Comparison of ENCODE assay signal across 12 cellular contexts in the genomic region with DNA sequence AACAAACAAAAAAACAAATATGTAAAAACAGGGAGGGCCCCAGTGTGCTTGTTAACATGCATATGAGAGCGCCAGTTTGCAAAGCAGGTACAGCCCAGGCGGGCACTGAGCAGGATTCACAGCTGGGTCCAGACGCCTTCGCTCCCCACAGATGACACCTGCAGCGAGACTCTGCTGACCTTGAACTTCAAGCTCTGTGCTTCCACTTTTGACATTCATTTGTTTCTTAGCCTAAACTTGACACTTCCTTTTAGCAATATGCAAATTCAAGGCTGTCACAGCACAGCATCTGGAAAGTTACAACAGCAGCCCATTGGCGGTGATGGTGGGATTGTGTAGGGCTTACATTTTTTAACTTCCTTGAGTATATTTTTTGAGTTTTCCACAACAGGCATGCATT.
DNase-seq lines count a peak whose midpoint lies in the region; ATAC-seq, FAIRE-seq and TF ChIP-seq lines count a peak whose summit lies in the region.
"Had no signal": no experiment of that assay in that cellular context is flagged by ENCODE, and none has a peak within 500 bp of the region (broad histone marks: within the 10 kb centered on the region; RNA-seq: fewer than 3 reads in every experiment).

No MANE protein-coding gene starts in this region.

- no peak overlapping the region for H3K4me3 ChIP-seq in neuronal stem cell (ENCODE audit: low read length in 2 of 2)
- H3K4me3 ChIP-seq: right lobe of liver, testis had no signal

- H3K27me3 Mint-ChIP-seq in effector memory CD8-positive, alpha-beta T cell = no peaks in the 10 kb centered on the region

- no peak overlapping the region for H3K9ac ChIP-seq in neuronal stem cell (ENCODE audit: low read depth, low read length, poor library complexity)

- no peak overlapping the region for H3K4me3 Mint-ChIP-seq in effector memory CD8-positive, alpha-beta T cell

- no peak overlapping the region for H2AK5ac ChIP-seq in neuronal stem cell (ENCODE audit: low read depth, low read length)

- peak; percentile 78 for ATAC-seq in GM21390 (IDR thresholded peaks at IDR 0.05; ENCODE audit: unreplicated experiment)
- peak; percentile 86 for ATAC-seq in HG03175 (IDR thresholded peaks at IDR 0.05; ENCODE audit: unreplicated experiment)
- ATAC-seq in effector memory CD8-positive, alpha-beta T cell (replicated peaks) = peak; percentile 64
- no peak for ATAC-seq in SK-N-SH treated with all-trans-retinoic acid at 6 μM for 48 hours

- H3K4me1 ChIP-seq in neuronal stem cell (ENCODE audit: control insufficient read depth in 2 of 2, insufficient read depth in 1 of 2, low read depth in 1 of 2, low read length in 2 of 2) = peaks cover 0 to 15% of the 10 kb centered on the region in 2 donors
- H3K4me1 ChIP-seq: right lobe of liver, testis had no signal

- no peak overlapping the region for H4K8ac ChIP-seq in neuronal stem cell (ENCODE audit: low read depth, low read length)

- H3K9me3 Mint-ChIP-seq in effector memory CD8-positive, alpha-beta T cell = no peaks in the 10 kb centered on the region

- no peak overlapping the region for H3K4me2 ChIP-seq in neuronal stem cell (ENCODE audit: insufficient read depth, low read length, poor library complexity, severe bottlenecking)

- H2BK120ac ChIP-seq in neuronal stem cell (ENCODE audit: low read depth, low read length) = no peak overlapping the region

- no peak overlapping the region for H2AFZ ChIP-seq in neuronal stem cell (ENCODE audit: low read length)

- no peak overlapping the region for H3K23ac ChIP-seq in neuronal stem cell (ENCODE audit: low read depth, low read length, poor library complexity)

- no peak overlapping the region for H2BK15ac ChIP-seq in neuronal stem cell (ENCODE audit: low read length)

- FAIRE-seq in GM18507 (lab: Jason Lieb, UNC) = peak; percentile 97

- H2BK5ac ChIP-seq in neuronal stem cell (ENCODE audit: low read length) = no peak overlapping the region

- no peak overlapping the region for H3K4ac ChIP-seq in neuronal stem cell (ENCODE audit: low read length)

- peaks cover 0 to 6% (median 0%) of the 10 kb centered on the region in 3 experiments for H3K27me3 ChIP-seq in neuronal stem cell (ENCODE audit: control insufficient read depth in 3 of 3, insufficient read depth in 3 of 3, low read depth in 1 of 3, low read length in 3 of 3)
- H3K27me3 ChIP-seq: right lobe of liver, testis had no signal

- H3K79me1 ChIP-seq in neuronal stem cell (ENCODE audit: low read depth, low read length) = no peaks in the 10 kb centered on the region

- H3K4me1 Mint-ChIP-seq in effector memory CD8-positive, alpha-beta T cell (ENCODE audit: low read depth in 2 of 2) = no peaks in the 10 kb centered on the region

- H4K91ac ChIP-seq in neuronal stem cell (ENCODE audit: low read depth, low read length, poor library complexity) = no peak overlapping the region

- no peaks in the 10 kb centered on the region for H3K36me3 ChIP-seq in neuronal stem cell (replicated peaks in 1 of 2; ENCODE audit: control insufficient read depth in 2 of 2, insufficient read depth in 2 of 2, low read length in 2 of 2)
- H3K36me3 ChIP-seq: right lobe of liver had no signal

- H3K9me3 ChIP-seq in neuronal stem cell (replicated peaks in 1 of 2; ENCODE audit: control insufficient read depth in 2 of 2, insufficient read depth in 1 of 2, low read depth in 1 of 2, low read length in 2 of 2) = no peaks in the 10 kb centered on the region
- H3K9me3 ChIP-seq: right lobe of liver, testis had no signal

- no peak overlapping the region for H3K14ac ChIP-seq in neuronal stem cell (ENCODE audit: low read length)

- DNase-seq in GM18507 (ENCODE audit: extremely low spot score, insufficient read length, low read depth) (peak; percentile 54), neuronal stem cell (ENCODE audit: low spot score) (no peak), NCI-H146 (lab: John Stamatoyannopoulos, UW) (no peak)
- no peak for DNase-seq in effector memory CD8-positive, alpha-beta T cell
- no peak for DNase-seq in activated T-cell treated with anti-CD3 and anti-CD28 coated beads, Interleukin-2, amount 50 U/mL, for 48 hours
- DNase-seq: activated CD4-positive, CD25-positive, alpha-beta regulatory T cell; NCI-H1417 treated with DMSO at 0.1 percent for 48 hours; right lobe of liver; testis had no signal

- WGBS in neuronal stem cell (ENCODE audit: extremely low coverage in 2 of 2, insufficient read length in 2 of 2, insufficient replicate concordance in 1 of 2), 2 donors = no CpG with 5 or more reads among the region's 6 CpGs

- no peak overlapping the region for H3K27ac Mint-ChIP-seq in effector memory CD8-positive, alpha-beta T cell

- H3K36me3 Mint-ChIP-seq in effector memory CD8-positive, alpha-beta T cell (ENCODE audit: insufficient read depth) = no peaks in the 10 kb centered on the region

- H3K27ac ChIP-seq in neuronal stem cell (replicated peaks; ENCODE audit: low read length) = no peak overlapping the region
- H3K27ac ChIP-seq: testis had no signal

- no peak overlapping the region for H2BK12ac ChIP-seq in neuronal stem cell (ENCODE audit: low read length)

- no peak overlapping the region for H3K18ac ChIP-seq in neuronal stem cell (ENCODE audit: low read length)

TF ChIP-seq in SK-N-SH treated with all-trans-retinoic acid at 6 μM for 48 hours, 23 proteins besides CTCF, POLR2A, EP300 and RAD21 (continues in another document):
- TF ChIP-seq ZNF565 (CRISPR knock-in tag; conservative IDR thresholded peaks at IDR 0.05; ENCODE audit: low read depth) = no peak
- TF ChIP-seq ZNF8 (CRISPR knock-in tag; IDR thresholded peaks at IDR 0.05) = no peak
- TF ChIP-seq ISL1 (CRISPR knock-in tag; IDR thresholded peaks at IDR 0.05) = no peak
- TF ChIP-seq, protein P1, sequence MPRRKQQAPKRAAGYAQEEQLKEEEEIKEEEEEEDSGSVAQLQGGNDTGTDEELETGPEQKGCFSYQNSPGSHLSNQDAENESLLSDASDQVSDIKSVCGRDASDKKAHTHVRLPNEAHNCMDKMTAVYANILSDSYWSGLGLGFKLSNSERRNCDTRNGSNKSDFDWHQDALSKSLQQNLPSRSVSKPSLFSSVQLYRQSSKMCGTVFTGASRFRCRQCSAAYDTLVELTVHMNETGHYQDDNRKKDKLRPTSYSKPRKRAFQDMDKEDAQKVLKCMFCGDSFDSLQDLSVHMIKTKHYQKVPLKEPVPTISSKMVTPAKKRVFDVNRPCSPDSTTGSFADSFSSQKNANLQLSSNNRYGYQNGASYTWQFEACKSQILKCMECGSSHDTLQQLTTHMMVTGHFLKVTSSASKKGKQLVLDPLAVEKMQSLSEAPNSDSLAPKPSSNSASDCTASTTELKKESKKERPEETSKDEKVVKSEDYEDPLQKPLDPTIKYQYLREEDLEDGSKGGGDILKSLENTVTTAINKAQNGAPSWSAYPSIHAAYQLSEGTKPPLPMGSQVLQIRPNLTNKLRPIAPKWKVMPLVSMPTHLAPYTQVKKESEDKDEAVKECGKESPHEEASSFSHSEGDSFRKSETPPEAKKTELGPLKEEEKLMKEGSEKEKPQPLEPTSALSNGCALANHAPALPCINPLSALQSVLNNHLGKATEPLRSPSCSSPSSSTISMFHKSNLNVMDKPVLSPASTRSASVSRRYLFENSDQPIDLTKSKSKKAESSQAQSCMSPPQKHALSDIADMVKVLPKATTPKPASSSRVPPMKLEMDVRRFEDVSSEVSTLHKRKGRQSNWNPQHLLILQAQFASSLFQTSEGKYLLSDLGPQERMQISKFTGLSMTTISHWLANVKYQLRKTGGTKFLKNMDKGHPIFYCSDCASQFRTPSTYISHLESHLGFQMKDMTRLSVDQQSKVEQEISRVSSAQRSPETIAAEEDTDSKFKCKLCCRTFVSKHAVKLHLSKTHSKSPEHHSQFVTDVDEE (CRISPR knock-in tag; IDR thresholded peaks at IDR 0.05) = no peak
- TF ChIP-seq, protein P2, sequence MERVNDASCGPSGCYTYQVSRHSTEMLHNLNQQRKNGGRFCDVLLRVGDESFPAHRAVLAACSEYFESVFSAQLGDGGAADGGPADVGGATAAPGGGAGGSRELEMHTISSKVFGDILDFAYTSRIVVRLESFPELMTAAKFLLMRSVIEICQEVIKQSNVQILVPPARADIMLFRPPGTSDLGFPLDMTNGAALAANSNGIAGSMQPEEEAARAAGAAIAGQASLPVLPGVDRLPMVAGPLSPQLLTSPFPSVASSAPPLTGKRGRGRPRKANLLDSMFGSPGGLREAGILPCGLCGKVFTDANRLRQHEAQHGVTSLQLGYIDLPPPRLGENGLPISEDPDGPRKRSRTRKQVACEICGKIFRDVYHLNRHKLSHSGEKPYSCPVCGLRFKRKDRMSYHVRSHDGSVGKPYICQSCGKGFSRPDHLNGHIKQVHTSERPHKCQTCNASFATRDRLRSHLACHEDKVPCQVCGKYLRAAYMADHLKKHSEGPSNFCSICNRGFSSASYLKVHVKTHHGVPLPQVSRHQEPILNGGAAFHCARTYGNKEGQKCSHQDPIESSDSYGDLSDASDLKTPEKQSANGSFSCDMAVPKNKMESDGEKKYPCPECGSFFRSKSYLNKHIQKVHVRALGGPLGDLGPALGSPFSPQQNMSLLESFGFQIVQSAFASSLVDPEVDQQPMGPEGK (CRISPR knock-in tag; IDR thresholded peaks at IDR 0.05; ENCODE audit: borderline replicate concordance) = no peak
- no peak for TF ChIP-seq ZC3H10 (CRISPR knock-in tag; IDR thresholded peaks at IDR 0.05)
- TF ChIP-seq, protein P3, sequence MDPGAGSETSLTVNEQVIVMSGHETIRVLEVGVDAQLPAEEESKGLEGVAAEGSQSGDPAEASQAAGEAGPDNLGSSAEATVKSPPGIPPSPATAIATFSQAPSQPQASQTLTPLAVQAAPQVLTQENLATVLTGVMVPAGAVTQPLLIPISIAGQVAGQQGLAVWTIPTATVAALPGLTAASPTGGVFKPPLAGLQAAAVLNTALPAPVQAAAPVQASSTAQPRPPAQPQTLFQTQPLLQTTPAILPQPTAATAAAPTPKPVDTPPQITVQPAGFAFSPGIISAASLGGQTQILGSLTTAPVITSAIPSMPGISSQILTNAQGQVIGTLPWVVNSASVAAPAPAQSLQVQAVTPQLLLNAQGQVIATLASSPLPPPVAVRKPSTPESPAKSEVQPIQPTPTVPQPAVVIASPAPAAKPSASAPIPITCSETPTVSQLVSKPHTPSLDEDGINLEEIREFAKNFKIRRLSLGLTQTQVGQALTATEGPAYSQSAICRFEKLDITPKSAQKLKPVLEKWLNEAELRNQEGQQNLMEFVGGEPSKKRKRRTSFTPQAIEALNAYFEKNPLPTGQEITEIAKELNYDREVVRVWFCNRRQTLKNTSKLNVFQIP (CRISPR knock-in tag; IDR thresholded peaks at IDR 0.05; ENCODE audit: borderline replicate concordance, low read depth) = no peak
- no peak for TF ChIP-seq ARNTL (CRISPR knock-in tag; IDR thresholded peaks at IDR 0.05; ENCODE audit: borderline replicate concordance, low read depth)
- TF ChIP-seq TOX (CRISPR knock-in tag; IDR thresholded peaks at IDR 0.05; ENCODE audit: borderline replicate concordance) = no peak
- TF ChIP-seq PPARA (CRISPR knock-in tag; IDR thresholded peaks at IDR 0.05; ENCODE audit: borderline replicate concordance) = no peak
- TF ChIP-seq ZFP3 (CRISPR knock-in tag; IDR thresholded peaks at IDR 0.05) = no peak
- no peak for TF ChIP-seq CSDC2 (CRISPR knock-in tag; IDR thresholded peaks at IDR 0.05)
